In genomic region chrX:39753296-39753996, GRCh38 we compare ENCODE assay signal across 1 cellular context.
TF ChIP-seq lines count a peak whose summit lies in the region.

No MANE protein-coding gene starts in this region.

TF ChIP-seq in GM23338, 12 proteins besides CTCF, POLR2A, EP300 and RAD21 (continued from another document):
- TF ChIP-seq ZNF462 (CRISPR knock-in tag; IDR thresholded peaks at IDR 0.05), result no peak
